Comparison of ENCODE assay signal across 3 cellular contexts in genomic region chr12:27780612-27781408, GRCh38.
A peak's percentile ranks its signal among the peaks of the same experiment; 100 is the strongest.
TF ChIP-seq lines count a peak whose summit lies in the region.

No MANE protein-coding gene starts in this region.

TF ChIP-seq in GM12891, 5 proteins besides CTCF, POLR2A, EP300 and RAD21:
- TF ChIP-seq PAX5 (IDR thresholded peaks at IDR 0.05; ENCODE audit: insufficient read depth, low read length, severe bottlenecking) (no peak), POU2F2 (IDR thresholded peaks at IDR 0.05; ENCODE audit: low read depth, low read length) (no peak), TAF1 (IDR thresholded peaks at IDR 0.05; ENCODE audit: low read depth, low read length) (no peak), SPI1 (IDR thresholded peaks at IDR 0.05; ENCODE audit: low read depth, low read length) (no peak), POLR2AphosphoS5 (IDR thresholded peaks at IDR 0.05; ENCODE audit: low read depth, low read length) (no peak)

TF ChIP-seq in GM23338, 12 proteins besides CTCF, POLR2A, EP300 and RAD21 (continues in another document):
- TF ChIP-seq POLR2AphosphoS5 (IDR thresholded peaks at IDR 0.05; ENCODE audit: low read depth) = no peak; the same call in 1 of the 2 replicates
- TF ChIP-seq EZH2phosphoT487 (IDR thresholded peaks at IDR 0.05; ENCODE audit: unreplicated experiment) = no peak
- no peak for TF ChIP-seq NANOG (IDR thresholded peaks at IDR 0.05; ENCODE audit: borderline replicate concordance)
- TF ChIP-seq, protein P1, sequence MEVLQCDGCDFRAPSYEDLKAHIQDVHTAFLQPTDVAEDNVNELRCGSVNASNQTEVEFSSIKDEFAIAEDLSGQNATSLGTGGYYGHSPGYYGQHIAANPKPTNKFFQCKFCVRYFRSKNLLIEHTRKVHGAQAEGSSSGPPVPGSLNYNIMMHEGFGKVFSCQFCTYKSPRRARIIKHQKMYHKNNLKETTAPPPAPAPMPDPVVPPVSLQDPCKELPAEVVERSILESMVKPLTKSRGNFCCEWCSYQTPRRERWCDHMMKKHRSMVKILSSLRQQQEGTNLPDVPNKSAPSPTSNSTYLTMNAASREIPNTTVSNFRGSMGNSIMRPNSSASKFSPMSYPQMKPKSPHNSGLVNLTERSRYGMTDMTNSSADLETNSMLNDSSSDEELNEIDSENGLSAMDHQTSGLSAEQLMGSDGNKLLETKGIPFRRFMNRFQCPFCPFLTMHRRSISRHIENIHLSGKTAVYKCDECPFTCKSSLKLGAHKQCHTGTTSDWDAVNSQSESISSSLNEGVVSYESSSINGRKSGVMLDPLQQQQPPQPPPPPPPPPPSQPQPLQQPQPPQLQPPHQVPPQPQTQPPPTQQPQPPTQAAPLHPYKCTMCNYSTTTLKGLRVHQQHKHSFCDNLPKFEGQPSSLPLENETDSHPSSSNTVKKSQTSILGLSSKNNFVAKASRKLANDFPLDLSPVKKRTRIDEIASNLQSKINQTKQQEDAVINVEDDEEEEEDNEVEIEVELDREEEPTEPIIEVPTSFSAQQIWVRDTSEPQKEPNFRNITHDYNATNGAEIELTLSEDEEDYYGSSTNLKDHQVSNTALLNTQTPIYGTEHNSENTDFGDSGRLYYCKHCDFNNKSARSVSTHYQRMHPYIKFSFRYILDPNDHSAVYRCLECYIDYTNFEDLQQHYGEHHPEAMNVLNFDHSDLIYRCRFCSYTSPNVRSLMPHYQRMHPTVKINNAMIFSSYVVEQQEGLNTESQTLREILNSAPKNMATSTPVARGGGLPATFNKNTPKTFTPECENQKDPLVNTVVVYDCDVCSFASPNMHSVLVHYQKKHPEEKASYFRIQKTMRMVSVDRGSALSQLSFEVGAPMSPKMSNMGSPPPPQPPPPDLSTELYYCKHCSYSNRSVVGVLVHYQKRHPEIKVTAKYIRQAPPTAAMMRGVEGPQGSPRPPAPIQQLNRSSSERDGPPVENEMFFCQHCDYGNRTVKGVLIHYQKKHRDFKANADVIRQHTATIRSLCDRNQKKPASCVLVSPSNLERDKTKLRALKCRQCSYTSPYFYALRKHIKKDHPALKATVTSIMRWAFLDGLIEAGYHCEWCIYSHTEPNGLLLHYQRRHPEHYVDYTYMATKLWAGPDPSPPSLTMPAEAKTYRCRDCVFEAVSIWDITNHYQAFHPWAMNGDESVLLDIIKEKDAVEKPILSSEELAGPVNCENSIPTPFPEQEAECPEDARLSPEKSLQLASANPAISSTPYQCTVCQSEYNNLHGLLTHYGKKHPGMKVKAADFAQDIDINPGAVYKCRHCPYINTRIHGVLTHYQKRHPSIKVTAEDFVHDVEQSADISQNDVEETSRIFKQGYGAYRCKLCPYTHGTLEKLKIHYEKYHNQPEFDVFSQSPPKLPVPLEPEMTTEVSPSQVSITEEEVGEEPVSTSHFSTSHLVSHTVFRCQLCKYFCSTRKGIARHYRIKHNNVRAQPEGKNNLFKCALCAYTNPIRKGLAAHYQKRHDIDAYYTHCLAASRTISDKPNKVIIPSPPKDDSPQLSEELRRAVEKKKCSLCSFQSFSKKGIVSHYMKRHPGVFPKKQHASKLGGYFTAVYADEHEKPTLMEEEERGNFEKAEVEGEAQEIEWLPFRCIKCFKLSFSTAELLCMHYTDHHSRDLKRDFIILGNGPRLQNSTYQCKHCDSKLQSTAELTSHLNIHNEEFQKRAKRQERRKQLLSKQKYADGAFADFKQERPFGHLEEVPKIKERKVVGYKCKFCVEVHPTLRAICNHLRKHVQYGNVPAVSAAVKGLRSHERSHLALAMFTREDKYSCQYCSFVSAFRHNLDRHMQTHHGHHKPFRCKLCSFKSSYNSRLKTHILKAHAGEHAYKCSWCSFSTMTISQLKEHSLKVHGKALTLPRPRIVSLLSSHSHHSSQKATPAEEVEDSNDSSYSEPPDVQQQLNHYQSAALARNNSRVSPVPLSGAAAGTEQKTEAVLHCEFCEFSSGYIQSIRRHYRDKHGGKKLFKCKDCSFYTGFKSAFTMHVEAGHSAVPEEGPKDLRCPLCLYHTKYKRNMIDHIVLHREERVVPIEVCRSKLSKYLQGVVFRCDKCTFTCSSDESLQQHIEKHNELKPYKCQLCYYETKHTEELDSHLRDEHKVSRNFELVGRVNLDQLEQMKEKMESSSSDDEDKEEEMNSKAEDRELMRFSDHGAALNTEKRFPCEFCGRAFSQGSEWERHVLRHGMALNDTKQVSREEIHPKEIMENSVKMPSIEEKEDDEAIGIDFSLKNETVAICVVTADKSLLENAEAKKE (CRISPR knock-in tag; IDR thresholded peaks at IDR 0.05) = no peak
- TF ChIP-seq ZNF114 (CRISPR knock-in tag; IDR thresholded peaks at IDR 0.05) = no peak
- no peak for TF ChIP-seq ZNF331 (CRISPR knock-in tag; IDR thresholded peaks at IDR 0.05; ENCODE audit: low read depth)
- no peak for TF ChIP-seq ETS1 (IDR thresholded peaks at IDR 0.05)
- no peak for TF ChIP-seq JUNB (IDR thresholded peaks at IDR 0.05; ENCODE audit: unreplicated experiment)
- TF ChIP-seq EZH2 (IDR thresholded peaks at IDR 0.05; ENCODE audit: low read depth, unreplicated experiment) = no peak
- TF ChIP-seq, protein P2, sequence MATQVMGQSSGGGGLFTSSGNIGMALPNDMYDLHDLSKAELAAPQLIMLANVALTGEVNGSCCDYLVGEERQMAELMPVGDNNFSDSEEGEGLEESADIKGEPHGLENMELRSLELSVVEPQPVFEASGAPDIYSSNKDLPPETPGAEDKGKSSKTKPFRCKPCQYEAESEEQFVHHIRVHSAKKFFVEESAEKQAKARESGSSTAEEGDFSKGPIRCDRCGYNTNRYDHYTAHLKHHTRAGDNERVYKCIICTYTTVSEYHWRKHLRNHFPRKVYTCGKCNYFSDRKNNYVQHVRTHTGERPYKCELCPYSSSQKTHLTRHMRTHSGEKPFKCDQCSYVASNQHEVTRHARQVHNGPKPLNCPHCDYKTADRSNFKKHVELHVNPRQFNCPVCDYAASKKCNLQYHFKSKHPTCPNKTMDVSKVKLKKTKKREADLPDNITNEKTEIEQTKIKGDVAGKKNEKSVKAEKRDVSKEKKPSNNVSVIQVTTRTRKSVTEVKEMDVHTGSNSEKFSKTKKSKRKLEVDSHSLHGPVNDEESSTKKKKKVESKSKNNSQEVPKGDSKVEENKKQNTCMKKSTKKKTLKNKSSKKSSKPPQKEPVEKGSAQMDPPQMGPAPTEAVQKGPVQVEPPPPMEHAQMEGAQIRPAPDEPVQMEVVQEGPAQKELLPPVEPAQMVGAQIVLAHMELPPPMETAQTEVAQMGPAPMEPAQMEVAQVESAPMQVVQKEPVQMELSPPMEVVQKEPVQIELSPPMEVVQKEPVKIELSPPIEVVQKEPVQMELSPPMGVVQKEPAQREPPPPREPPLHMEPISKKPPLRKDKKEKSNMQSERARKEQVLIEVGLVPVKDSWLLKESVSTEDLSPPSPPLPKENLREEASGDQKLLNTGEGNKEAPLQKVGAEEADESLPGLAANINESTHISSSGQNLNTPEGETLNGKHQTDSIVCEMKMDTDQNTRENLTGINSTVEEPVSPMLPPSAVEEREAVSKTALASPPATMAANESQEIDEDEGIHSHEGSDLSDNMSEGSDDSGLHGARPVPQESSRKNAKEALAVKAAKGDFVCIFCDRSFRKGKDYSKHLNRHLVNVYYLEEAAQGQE (IDR thresholded peaks at IDR 0.05; ENCODE audit: unreplicated experiment) = no peak

TF ChIP-seq in H1, 55 proteins besides CTCF, POLR2A, EP300 and RAD21:
- TF ChIP-seq, protein P3, sequence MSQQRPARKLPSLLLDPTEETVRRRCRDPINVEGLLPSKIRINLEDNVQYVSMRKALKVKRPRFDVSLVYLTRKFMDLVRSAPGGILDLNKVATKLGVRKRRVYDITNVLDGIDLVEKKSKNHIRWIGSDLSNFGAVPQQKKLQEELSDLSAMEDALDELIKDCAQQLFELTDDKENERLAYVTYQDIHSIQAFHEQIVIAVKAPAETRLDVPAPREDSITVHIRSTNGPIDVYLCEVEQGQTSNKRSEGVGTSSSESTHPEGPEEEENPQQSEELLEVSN (IDR thresholded peaks at IDR 0.05) = peak; percentile 9; the same call in 1 of the 2 replicates
- TF ChIP-seq MAX (IDR thresholded peaks at IDR 0.05) (peak; percentile 12; the same call in 1 of the 2 replicates), HDAC2 (IDR thresholded peaks at IDR 0.05; ENCODE audit: borderline replicate concordance in 1 of 2, low read depth in 2 of 2, low read length in 2 of 2) (no peak), BCL11A (IDR thresholded peaks at IDR 0.05; ENCODE audit: low read depth in 2 of 2, low read length in 2 of 2) (no peak), TAF7 (optimal IDR thresholded peaks at IDR 0.05; ENCODE audit: borderline replicate concordance, low read depth, low read length) (no peak), BACH1 (IDR thresholded peaks at IDR 0.05; ENCODE audit: low read length) (no peak), CHD2 (IDR thresholded peaks at IDR 0.05; ENCODE audit: low read length) (no peak), SIN3A (conservative IDR thresholded peaks at IDR 0.05 in 1 of 2, IDR thresholded peaks at IDR 0.05 in 1 of 2; ENCODE audit: low read depth in 1 of 2, low read length in 2 of 2) (no peak), PHF8 (conservative IDR thresholded peaks at IDR 0.05; ENCODE audit: low read depth, low read length) (no peak), EZH2 (IDR thresholded peaks at IDR 0.05; ENCODE audit: low read depth, low read length, severe bottlenecking) (no peak), EGR1 (IDR thresholded peaks at IDR 0.05; ENCODE audit: borderline replicate concordance, low read depth, low read length) (no peak), CBX8 (IDR thresholded peaks at IDR 0.05; ENCODE audit: borderline replicate concordance, low read depth, low read length) (no peak), POLR2AphosphoS5 (IDR thresholded peaks at IDR 0.05; ENCODE audit: low read depth, low read length) (peak; percentile 68), SIX5 (IDR thresholded peaks at IDR 0.05; ENCODE audit: low read depth, low read length) (no peak), KDM5A (IDR thresholded peaks at IDR 0.05; ENCODE audit: low read length) (no peak), KDM4A (IDR thresholded peaks at IDR 0.05; ENCODE audit: low read depth, low read length, severe bottlenecking) (peak; percentile 29), CHD1 (IDR thresholded peaks at IDR 0.05; ENCODE audit: low read depth, low read length) (no peak), GABPA (IDR thresholded peaks at IDR 0.05; ENCODE audit: borderline replicate concordance, insufficient read depth, low read length) (no peak)
